Comparison of ENCODE assay signal across 30 cellular contexts in the genomic region with DNA sequence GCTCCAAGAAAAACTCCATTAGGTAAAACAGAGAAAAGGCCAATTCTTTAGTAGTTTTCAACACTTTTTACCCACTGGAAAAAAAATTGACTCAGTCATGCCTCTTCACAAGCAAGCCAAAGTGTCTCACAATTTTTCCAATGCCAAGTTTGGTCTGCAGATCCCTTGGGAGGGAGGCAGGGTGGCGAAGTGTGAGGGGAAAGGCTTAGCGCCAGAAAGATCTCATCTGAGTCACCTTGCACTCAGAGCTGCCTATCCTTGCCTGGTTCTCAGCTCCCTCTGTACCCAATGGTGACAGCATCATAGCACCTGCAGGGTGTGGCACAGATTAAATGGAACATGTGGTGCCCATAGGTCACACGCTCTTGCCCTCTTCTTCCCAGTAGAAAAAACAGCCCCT. TPM values are rescaled to one million over a fixed set of nuclear protein-coding genes. Genes with fewer than 3 reads are reported as not detected.
"Had no signal": no experiment of that assay in that cellular context is flagged by ENCODE, and none has a peak within 500 bp of the region (broad histone marks: within the 10 kb centered on the region; RNA-seq: fewer than 3 reads in every experiment).

No MANE protein-coding gene starts in this region.

- ATAC-seq: activated CD4-positive, alpha-beta T cell treated with anti-CD3 and anti-CD28 coated beads for 36 hours; activated CD8-positive, alpha-beta memory T cell treated with anti-CD3 and anti-CD28 coated beads, Interleukin-2, amount 10 ng/mL, durations not matched to agents 7 days and 5 days; activated CD8-positive, alpha-beta T cell treated with anti-CD3 and anti-CD28 coated beads, Interleukin-2, amount 10 ng/mL, durations not matched to agents 7 days and 5 days; esophagus mucosa; foreskin keratinocyte; gastrocnemius medialis; heart left ventricle had no signal

- H3K27me3 Mint-ChIP-seq: activated naive CD4-positive, alpha-beta T cell treated with anti-CD3 and anti-CD28 coated beads, Interleukin-2, amount 50 U/mL, for 24 hours; activated naive CD8-positive, alpha-beta T cell treated with anti-CD3 and anti-CD28 coated beads, Interleukin-2, amount 10 ng/mL, durations not matched to agents 7 days and 5 days; brain; dendritic cell treated with granulocyte-macrophage colony-stimulating factor and Interleukin-4, amounts not matched to agents 40 ng/mL and 50 ng/mL, for 4 days had no signal

- H3K36me3 Mint-ChIP-seq: brain had no signal

- H3K4me3 ChIP-seq: ascending aorta, coronary artery, dorsolateral prefrontal cortex, gastrocnemius medialis, heart left ventricle had no signal

- H3K27ac Mint-ChIP-seq: activated CD4-positive, alpha-beta memory T cell treated with anti-CD3 and anti-CD28 coated beads for 36 hours; activated CD4-positive, alpha-beta T cell treated with anti-CD3 and anti-CD28 coated beads for 36 hours; activated CD4-positive, alpha-beta T cell treated with anti-CD3 and anti-CD28 coated beads, Interleukin-2, amount 10 ng/mL, durations not matched to agents 24 days and 14 days; activated CD8-positive, alpha-beta memory T cell treated with anti-CD3 and anti-CD28 coated beads, Interleukin-2, amount 10 ng/mL, durations not matched to agents 7 days and 5 days; activated CD8-positive, alpha-beta T cell treated with anti-CD3 and anti-CD28 coated beads, Interleukin-2, amount 10 ng/mL, durations not matched to agents 7 days and 5 days; activated naive CD4-positive, alpha-beta T cell treated with anti-CD3 and anti-CD28 coated beads for 36 hours; activated naive CD4-positive, alpha-beta T cell treated with anti-CD3 and anti-CD28 coated beads, Interleukin-2, amount 50 U/mL, for 24 hours; activated naive CD8-positive, alpha-beta T cell treated with anti-CD3 and anti-CD28 coated beads, Interleukin-2, amount 10 ng/mL, durations not matched to agents 7 days and 5 days; activated T-helper 1 cell treated with anti-CD3 and anti-CD28 coated beads, Interleukin-12 subunit alpha, Interleukin-12 subunit beta, Interleukin-2, Interleukin-4 antibody, amounts not matched to agents 30 ng/mL and 10 ng/mL and 1 ng/mL, durations not matched to agents 14 hours and 24 hours and 36 hours; activated T-helper 2 cell treated with anti-CD3 and anti-CD28 coated beads, Interferon-gamma antibody, Interleukin-2, Interleukin-4, amounts not matched to agents 10 μg/mL and 5 μg/mL and 100 μg/mL, durations not matched to agents 14 hours and 24 hours and 36 hours; brain; dendritic cell treated with granulocyte-macrophage colony-stimulating factor and Interleukin-4, amounts not matched to agents 40 ng/mL and 50 ng/mL, for 4 days; endodermal cell had no signal

- H3K4me3 Mint-ChIP-seq: activated CD4-positive, alpha-beta memory T cell treated with anti-CD3 and anti-CD28 coated beads for 36 hours; activated CD4-positive, alpha-beta T cell treated with anti-CD3 and anti-CD28 coated beads for 36 hours; activated CD4-positive, alpha-beta T cell treated with anti-CD3 and anti-CD28 coated beads, Interleukin-2, amount 10 ng/mL, durations not matched to agents 24 days and 14 days; activated CD8-positive, alpha-beta memory T cell treated with anti-CD3 and anti-CD28 coated beads, Interleukin-2, amount 10 ng/mL, durations not matched to agents 7 days and 5 days; activated CD8-positive, alpha-beta T cell treated with anti-CD3 and anti-CD28 coated beads, Interleukin-2, amount 10 ng/mL, durations not matched to agents 7 days and 5 days; activated naive CD4-positive, alpha-beta T cell treated with anti-CD3 and anti-CD28 coated beads for 36 hours; activated naive CD4-positive, alpha-beta T cell treated with anti-CD3 and anti-CD28 coated beads, Interleukin-2, amount 50 U/mL, for 24 hours; activated naive CD8-positive, alpha-beta T cell treated with anti-CD3 and anti-CD28 coated beads, Interleukin-2, amount 10 ng/mL, durations not matched to agents 7 days and 5 days; activated T-helper 1 cell treated with anti-CD3 and anti-CD28 coated beads, Interleukin-12 subunit alpha, Interleukin-12 subunit beta, Interleukin-2, Interleukin-4 antibody, amounts not matched to agents 30 ng/mL and 10 ng/mL and 1 ng/mL, durations not matched to agents 14 hours and 24 hours and 36 hours; brain; central memory CD8-positive, alpha-beta T cell; dendritic cell treated with granulocyte-macrophage colony-stimulating factor and Interleukin-4, amounts not matched to agents 40 ng/mL and 50 ng/mL, for 4 days; endodermal cell had no signal

- H3K27ac ChIP-seq: ascending aorta, coronary artery, dorsolateral prefrontal cortex, foreskin keratinocyte, gastrocnemius medialis, heart left ventricle had no signal

- H3K4me1 Mint-ChIP-seq: activated CD4-positive, alpha-beta T cell treated with anti-CD3 and anti-CD28 coated beads for 36 hours; activated CD4-positive, alpha-beta T cell treated with anti-CD3 and anti-CD28 coated beads, Interleukin-2, amount 10 ng/mL, durations not matched to agents 24 days and 14 days; activated naive CD4-positive, alpha-beta T cell treated with anti-CD3 and anti-CD28 coated beads, Interleukin-2, amount 50 U/mL, for 24 hours; brain; central memory CD8-positive, alpha-beta T cell; endodermal cell had no signal

- H3K4me1 ChIP-seq: foreskin keratinocyte had no signal

- H3K36me3 ChIP-seq: ascending aorta, gastrocnemius medialis, heart left ventricle had no signal

- H3K27me3 ChIP-seq: ascending aorta, dorsolateral prefrontal cortex, foreskin keratinocyte, gastrocnemius medialis, heart left ventricle had no signal

- DNase-seq: activated CD4-positive, alpha-beta memory T cell treated with anti-CD3 and anti-CD28 coated beads for 36 hours; activated CD4-positive, alpha-beta T cell treated with anti-CD3 and anti-CD28 coated beads for 36 hours; activated CD4-positive, alpha-beta T cell treated with anti-CD3 and anti-CD28 coated beads, Interleukin-2, amount 10 ng/mL, durations not matched to agents 24 days and 14 days; activated CD4-positive, CD25-positive, alpha-beta regulatory T cell; activated CD4-positive, CD25-positive, alpha-beta regulatory T cell treated with anti-CD3 and anti-CD28 coated beads, Interleukin-2, amount 50 U/mL, for 72 hours; activated CD8-positive, alpha-beta memory T cell treated with anti-CD3 and anti-CD28 coated beads, Interleukin-2, amount 10 ng/mL, durations not matched to agents 7 days and 5 days; activated CD8-positive, alpha-beta memory T cell treated with anti-CD3 and anti-CD28 coated beads, Interleukin-2, amount 50 U/mL, for 4 hours; activated CD8-positive, alpha-beta T cell treated with anti-CD3 and anti-CD28 coated beads, Interleukin-2, amount 10 ng/mL, durations not matched to agents 7 days and 5 days; activated effector memory CD4-positive, alpha-beta T cell treated with anti-CD3 and anti-CD28 coated beads, Interleukin-2, amount 50 U/mL, for 16 hours; activated naive CD4-positive, alpha-beta T cell treated with anti-CD3 and anti-CD28 coated beads for 36 hours; activated naive CD8-positive, alpha-beta T cell treated with anti-CD3 and anti-CD28 coated beads, Interleukin-2, amount 10 ng/mL, durations not matched to agents 7 days and 5 days; activated T-cell treated with anti-CD3 and anti-CD28 coated beads, Interleukin-2, amount 50 U/mL, for 1 hour; activated T-cell treated with anti-CD3 and anti-CD28 coated beads, Interleukin-2, amount 50 U/mL, for 48 hours; dorsolateral prefrontal cortex; effector memory CD4-positive, alpha-beta T cell; endodermal cell; foreskin keratinocyte; gastrocnemius medialis; glutamatergic neuron; heart left ventricle; T-helper 2 cell had no signal

RNA-seq across cellular contexts. Expression of gene GYPC, which starts 55.2 kb away (rescaled TPM):
- total RNA-seq: foreskin keratinocyte had no signal
